Comparison of ENCODE assay signal across 17 cellular contexts in the genomic region with DNA sequence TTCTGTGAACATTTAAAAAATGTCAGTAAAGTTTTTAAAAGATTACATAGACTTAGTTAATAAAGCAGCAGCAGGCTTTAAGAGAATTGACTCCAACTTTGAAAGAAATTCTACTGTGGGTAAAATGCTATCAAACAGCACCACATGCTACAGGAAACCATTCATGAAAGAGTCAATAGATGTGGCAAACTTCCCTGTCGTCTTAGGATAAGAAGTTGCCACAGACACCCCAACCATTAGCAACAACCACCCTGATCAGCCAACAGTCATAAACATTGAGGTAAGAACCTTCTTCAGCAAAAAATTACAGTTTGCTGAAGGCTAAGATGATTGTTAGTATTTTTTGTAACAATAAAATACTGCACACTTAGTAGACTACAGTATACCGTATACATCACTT.
DNase-seq lines count a peak whose midpoint lies in the region; ATAC-seq and TF ChIP-seq lines count a peak whose summit lies in the region.
"Had no signal": no experiment of that assay in that cellular context is flagged by ENCODE, and none has a peak within 500 bp of the region (broad histone marks: within the 10 kb centered on the region; RNA-seq: fewer than 3 reads in every experiment).

No MANE protein-coding gene starts in this region.

- H3K27ac ChIP-seq in DND-41 (ENCODE audit: low read length) = no peak overlapping the region
- H3K27ac ChIP-seq: BLaER1 treated with 17β-estradiol and CSF1 and Interleukin-3, amounts not matched to agents 10 nM and 100 nM; C4-2B had no signal

- DNase-seq in DND-41 (peak; percentile 7), NCI-H2029 (lab: John Stamatoyannopoulos, UW) (no peak)
- DNase-seq in activated CD4-positive, alpha-beta T cell treated with anti-CD3 and anti-CD28 coated beads, Interleukin-2, amount 50 U/mL, for 48 hours = no peak
- DNase-seq: 8988T; ACHN; CD4-positive, alpha-beta T cell; CD8-positive, alpha-beta T cell; COR-L47; DMS 273 treated with DMSO at 0.1 percent for 48 hours; DMS153; DMS53; DMS79; GF-D8 had no signal

- H2AFZ ChIP-seq in DND-41 (ENCODE audit: low read depth, low read length) (no peak overlapping the region), Loucy (ENCODE audit: low read length) (no peak overlapping the region)

- ATAC-seq in DND-41 (ENCODE audit: insufficient read depth, low read depth) (peak; percentile 75), GM19023 (IDR thresholded peaks at IDR 0.05; ENCODE audit: unreplicated experiment) (no peak)
- ATAC-seq: CD8-positive, alpha-beta T cell had no signal

- H3K4me3 ChIP-seq in DND-41 (ENCODE audit: low read depth in 1 of 2, low read length in 2 of 2) (no peak overlapping the region), Loucy (ENCODE audit: low read length, poor library complexity, severe bottlenecking) (no peak overlapping the region)
- H3K4me3 ChIP-seq: BLaER1 treated with 17β-estradiol and CSF1 and Interleukin-3, amounts not matched to agents 10 nM and 100 nM had no signal

- H3K9ac ChIP-seq in DND-41 (ENCODE audit: low read depth, low read length) = no peak overlapping the region
- H3K9ac ChIP-seq in Loucy (ENCODE audit: low read depth, low read length, poor library complexity, severe bottlenecking) = no peak overlapping the region
- H3K9ac ChIP-seq: BLaER1 treated with 17β-estradiol and CSF1 and Interleukin-3, amounts not matched to agents 10 nM and 100 nM had no signal

- H3F3A ChIP-seq in Loucy (ENCODE audit: low read depth) = no peaks in the 10 kb centered on the region

- H3K4me2 ChIP-seq in DND-41 (ENCODE audit: insufficient read depth, low read length) (no peak overlapping the region), Loucy (ENCODE audit: low read depth, low read length, poor library complexity, severe bottlenecking) (peak overlapping the region; percentile 20)
- H3K4me2 ChIP-seq: BLaER1 treated with 17β-estradiol and CSF1 and Interleukin-3, amounts not matched to agents 10 nM and 100 nM had no signal

- H4K20me1 ChIP-seq in DND-41 (ENCODE audit: insufficient read depth, low read length) (no peaks in the 10 kb centered on the region), Loucy (ENCODE audit: insufficient read depth, low read length, poor library complexity, severe bottlenecking) (no peaks in the 10 kb centered on the region)
- H4K20me1 ChIP-seq: BLaER1 treated with 17β-estradiol and CSF1 and Interleukin-3, amounts not matched to agents 10 nM and 100 nM had no signal

- no peaks in the 10 kb centered on the region for H3K9me2 ChIP-seq in Loucy (replicated peaks; ENCODE audit: low read depth, low read length)

- peaks cover 13% of the 10 kb centered on the region for H3K4me1 ChIP-seq in DND-41 (ENCODE audit: insufficient read depth, low read length)
- H3K4me1 ChIP-seq in Loucy (ENCODE audit: insufficient read depth, low read length, poor library complexity, severe bottlenecking) = no peaks in the 10 kb centered on the region

- H3K27me3 ChIP-seq in DND-41 (ENCODE audit: insufficient read depth, low read length, poor library complexity) (no peaks in the 10 kb centered on the region), Loucy (ENCODE audit: insufficient read depth, low read length, poor library complexity, severe bottlenecking) (no peaks in the 10 kb centered on the region)
- H3K27me3 ChIP-seq: BLaER1 treated with 17β-estradiol and CSF1 and Interleukin-3, amounts not matched to agents 10 nM and 100 nM had no signal

- TF ChIP-seq CTCF in DND-41 (IDR thresholded peaks at IDR 0.05; ENCODE audit: borderline replicate concordance, extremely low read depth, low read length, poor library complexity, severe bottlenecking) (no peak), Loucy (conservative IDR thresholded peaks at IDR 0.05; ENCODE audit: low read length) (no peak)

- H3K36me3 ChIP-seq in DND-41 (ENCODE audit: insufficient read depth, low read length) = no peaks in the 10 kb centered on the region
- no peaks in the 10 kb centered on the region for H3K36me3 ChIP-seq in Loucy (ENCODE audit: insufficient read depth, low read length)

- H3K79me2 ChIP-seq in DND-41 (ENCODE audit: insufficient read depth, low read length) = no peaks in the 10 kb centered on the region
- H3K79me2 ChIP-seq in Loucy (ENCODE audit: insufficient read depth, low read length) = no peaks in the 10 kb centered on the region

- H3K9me3 ChIP-seq in DND-41 (ENCODE audit: insufficient read depth, low read length, severe bottlenecking) = peaks cover 10% of the 10 kb centered on the region
- H3K9me3 ChIP-seq in Loucy (ENCODE audit: insufficient read depth, low read depth, low read length) = peaks cover 17% of the 10 kb centered on the region; the same call in 1 of the 2 replicates
